In the genomic region with DNA sequence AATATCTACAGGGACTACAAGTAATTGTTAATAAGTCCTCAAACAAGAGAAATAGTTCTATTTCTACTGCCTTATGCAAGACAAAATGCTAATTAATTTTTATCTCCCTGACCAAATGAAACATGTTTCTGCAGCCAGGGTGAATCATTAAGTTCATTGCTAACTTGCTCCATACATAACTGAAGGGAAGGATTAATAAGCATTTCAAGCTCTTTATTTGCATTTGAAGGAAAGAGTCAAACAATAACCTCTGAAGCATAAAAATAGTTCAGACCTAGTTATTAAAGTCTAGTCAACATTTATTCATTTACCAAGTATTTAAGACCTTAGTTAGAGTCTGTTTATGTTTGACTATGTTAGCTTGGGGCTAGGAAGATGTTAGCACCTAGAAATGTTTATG, we compare ENCODE assay signal across 19 cellular contexts.
DNase-seq lines count a peak whose midpoint lies in the region; ATAC-seq, FAIRE-seq and TF ChIP-seq lines count a peak whose summit lies in the region.
"Had no signal": no experiment of that assay in that cellular context is flagged by ENCODE, and none has a peak within 500 bp of the region (broad histone marks: within the 10 kb centered on the region; RNA-seq: fewer than 3 reads in every experiment).

No MANE protein-coding gene starts in this region.

- H3F3A ChIP-seq in GM23338 (replicated peaks; ENCODE audit: low read depth), result no peaks in the 10 kb centered on the region

- H3K14ac ChIP-seq in IMR-90 (replicated peaks; ENCODE audit: low read depth, low read length), result no peak overlapping the region

- peaks cover 20% of the 10 kb centered on the region for H3K36me3 Mint-ChIP-seq in GM23338 (ENCODE audit: low read depth)

- ATAC-seq in GM18907 (IDR thresholded peaks at IDR 0.05; ENCODE audit: unreplicated experiment) (peak; percentile 62), GM23338 (no peak), IMR-90 (ENCODE audit: low read depth) (peak; percentile 45), HG03565 (IDR thresholded peaks at IDR 0.05; ENCODE audit: unreplicated experiment) (no peak), GM21526 (IDR thresholded peaks at IDR 0.05; ENCODE audit: low FRiP score, unreplicated experiment) (no peak)
- ATAC-seq: activated CD8-positive, alpha-beta T cell treated with anti-CD3 and anti-CD28 coated beads, Interleukin-2, amount 10 ng/mL, durations not matched to agents 7 days and 5 days had no signal

- no peak overlapping the region for H4K91ac ChIP-seq in IMR-90 (ENCODE audit: insufficient read depth, low read depth, low read length)

- DNase-seq in GM23338 (ENCODE audit: low spot score) (no peak), IMR-90 (no peak), kidney (no peak), suprapubic skin (ENCODE audit: low spot score in 2 of 2) (no peak), AML-193 (lab: John Stamatoyannopoulos, UW) (no peak)
- DNase-seq: activated CD8-positive, alpha-beta T cell treated with anti-CD3 and anti-CD28 coated beads, Interleukin-2, amount 10 ng/mL, durations not matched to agents 7 days and 5 days; activated effector memory CD4-positive, alpha-beta T cell treated with Interleukin-2 at 50 U/mL for 16 hours; aorta; Calu3; erythroblast; NCI-H187 treated with DMSO at 0.1 percent for 48 hours; NCI-H69; nucleus accumbens; Peyer's patch; stimulated activated CD4-positive, alpha-beta T cell treated with anti-CD3 and anti-CD28 coated beads, Interleukin-4, amount 100 ng/mL, for 1 hour had no signal

- TF ChIP-seq POLR2A in IMR-90 (IDR thresholded peaks at IDR 0.05; ENCODE audit: low read depth, low read length), result no peak
- TF ChIP-seq POLR2A in suprapubic skin (IDR thresholded peaks at IDR 0.05), result no peak

- peaks cover 13% of the 10 kb centered on the region for H3K4me1 ChIP-seq in GM23338 (ENCODE audit: insufficient read depth)
- peaks cover 4% of the 10 kb centered on the region for H3K4me1 ChIP-seq in IMR-90 (ENCODE audit: control insufficient read depth, insufficient read depth, low read length)
- peaks cover 3 to 33% of the 10 kb centered on the region in 2 donors for H3K4me1 ChIP-seq in kidney (ENCODE audit: control insufficient read depth in 1 of 2, insufficient read depth in 1 of 2, low read depth in 1 of 2, low read length in 2 of 2)
- peaks cover 6% of the 10 kb centered on the region for H3K4me1 ChIP-seq in suprapubic skin
- H3K4me1 ChIP-seq: Peyer's patch had no signal

- H3K18ac ChIP-seq in IMR-90 (ENCODE audit: low read depth, low read length), result no peak overlapping the region

- no peak overlapping the region for H2AK9ac ChIP-seq in IMR-90 (replicated peaks; ENCODE audit: low read depth, low read length, poor library complexity)

- no TSS peak for BruUV-seq in IMR-90 (replicated peaks; lab: Mats Ljungman, UMichigan)

- H2BK15ac ChIP-seq in IMR-90 (ENCODE audit: low read depth, low read length), result no peak overlapping the region

- intact Hi-C loops in IMR-90 (cut with micrococcal nuclease), result loop anchor here (5.0 kb wide), 3 partner anchors 34 to 534 kb away; a partner anchor contains a TSS
- intact Hi-C loops in kidney (cut with DNase I), result no loop called here

- H3K4me3 ChIP-seq in GM23338 (no peak overlapping the region), IMR-90 (ENCODE audit: insufficient read depth, low read depth, low read length) (no peak overlapping the region), kidney (ENCODE audit: low read length in 2 of 2) (peak overlapping the region; percentile 11 to 29), suprapubic skin (no peak overlapping the region)
- H3K4me3 ChIP-seq: Peyer's patch had no signal

- TF ChIP-seq RAD21 in IMR-90 (IDR thresholded peaks at IDR 0.05; ENCODE audit: low read length), result no peak

- H4K5ac ChIP-seq in IMR-90 (ENCODE audit: low read depth, low read length), result no peak overlapping the region

- H3K79me2 ChIP-seq in GM23338 (replicated peaks; ENCODE audit: insufficient read depth), result peaks cover 18% of the 10 kb centered on the region

- H3K4me2 ChIP-seq in GM23338, result 0 out of 2 replicates have a peak overlapping the region, but pooled peaks have one; percentile 17
- peak overlapping the region; percentile 50; the same call in 1 of the 2 replicates for H3K4me2 ChIP-seq in IMR-90 (ENCODE audit: low read depth, low read length)

- H2AFZ ChIP-seq in GM23338 (no peak overlapping the region), IMR-90 (replicated peaks; ENCODE audit: low read length, poor library complexity) (no peak overlapping the region)

- no peak overlapping the region for H2BK120ac ChIP-seq in IMR-90 (ENCODE audit: low read depth, low read length)

- H4K8ac ChIP-seq in IMR-90 (ENCODE audit: low read depth in 2 of 2, low read length in 2 of 2), result no peak overlapping the region

- peaks cover 22% of the 10 kb centered on the region for H3K4me1 Mint-ChIP-seq in GM23338

- H3K36me3 ChIP-seq in GM23338 (ENCODE audit: insufficient read depth), result peaks cover 13% of the 10 kb centered on the region; the same call in 1 of the 2 replicates
- no peaks in the 10 kb centered on the region for H3K36me3 ChIP-seq in IMR-90 (ENCODE audit: control insufficient read depth, insufficient read depth, low read length)
- H3K36me3 ChIP-seq in kidney (ENCODE audit: control insufficient read depth in 1 of 2, insufficient read depth in 2 of 2, low read length in 2 of 2), result no peaks in the 10 kb centered on the region
- no peaks in the 10 kb centered on the region for H3K36me3 ChIP-seq in suprapubic skin
- H3K36me3 ChIP-seq: Peyer's patch had no signal

- H3K27ac ChIP-seq in GM23338 (ENCODE audit: low read depth) (peak overlapping the region; percentile 17; the same call in 1 of the 2 replicates), IMR-90 (ENCODE audit: insufficient read depth, low read length) (no peak overlapping the region), kidney (ENCODE audit: low read depth in 2 of 2, low read length in 2 of 2) (peak overlapping the region in 1 of 2 donors; percentile 48), suprapubic skin (no peak overlapping the region)
- H3K27ac ChIP-seq: Peyer's patch had no signal

- dilution Hi-C loops in IMR-90 (cut with HindIII; ENCODE audit: low sequenced_read_pairs, unreplicated experiment), result no loop called here

- no peak overlapping the region for H3K23ac ChIP-seq in IMR-90 (ENCODE audit: low read depth, low read length)

- TF ChIP-seq CTCF in GM23338 (conservative IDR thresholded peaks at IDR 0.05; ENCODE audit: low read depth in 2 of 2), result no peak
- no peak for TF ChIP-seq CTCF in IMR-90 (conservative IDR thresholded peaks at IDR 0.05; ENCODE audit: low read depth, low read length)
- TF ChIP-seq CTCF in kidney (IDR thresholded peaks at IDR 0.05; ENCODE audit: borderline replicate concordance, extremely low read depth, insufficient read depth), result no peak
- no peak for TF ChIP-seq CTCF in suprapubic skin (IDR thresholded peaks at IDR 0.05)

- in situ Hi-C loops in IMR-90 (cut with MboI; ENCODE audit: low sequenced_read_pairs), result loop anchor here (25.0 kb wide), 1 partner anchor 409 kb away; no protein-coding TSS in a partner anchor

- peak; percentile 99 for FAIRE-seq in kidney (lab: Jason Lieb, UNC)
- FAIRE-seq: keratinocyte had no signal

- POLR2A ChIA-PET in IMR-90 (lab: Charles Lee; ENCODE audit: unreplicated experiment), result no interaction called here

- no peaks in the 10 kb centered on the region for H3K9me3 ChIP-seq in IMR-90 (ENCODE audit: control insufficient read depth, insufficient read depth, low read length)
- H3K9me3 ChIP-seq in kidney (ENCODE audit: control insufficient read depth in 1 of 2, low read length in 2 of 2), result no peaks in the 10 kb centered on the region
- H3K9me3 ChIP-seq in suprapubic skin, result no peaks in the 10 kb centered on the region
- H3K9me3 ChIP-seq: Peyer's patch had no signal

- H4K20me1 ChIP-seq in GM23338 (replicated peaks; ENCODE audit: insufficient read depth), result peaks cover 3% of the 10 kb centered on the region; the same call in 1 of the 2 replicates
- H4K20me1 ChIP-seq in IMR-90 (ENCODE audit: insufficient read depth, low read length), result no peaks in the 10 kb centered on the region

- no peaks in the 10 kb centered on the region for H3K9me2 ChIP-seq in GM23338 (ENCODE audit: insufficient read depth)

- H3K27ac Mint-ChIP-seq in GM23338, result peak overlapping the region; percentile 82
- H3K27ac Mint-ChIP-seq: activated CD8-positive, alpha-beta T cell treated with anti-CD3 and anti-CD28 coated beads, Interleukin-2, amount 10 ng/mL, durations not matched to agents 7 days and 5 days had no signal

- H3K9ac ChIP-seq in IMR-90 (ENCODE audit: low read depth, low read length) (no peak overlapping the region), kidney (ENCODE audit: low read length in 2 of 2) (no peak overlapping the region)

- H3K27me3 Mint-ChIP-seq in GM23338 (ENCODE audit: insufficient read depth, low read depth, poor library complexity), result no peaks in the 10 kb centered on the region

- H2AK5ac ChIP-seq in IMR-90 (ENCODE audit: low read depth, low read length), result no peak overlapping the region

- no peak overlapping the region for H2BK20ac ChIP-seq in IMR-90 (ENCODE audit: low read depth, low read length)

- H3K9me1 ChIP-seq in IMR-90 (ENCODE audit: insufficient read depth, low read length), result no peaks in the 10 kb centered on the region

- no peaks in the 10 kb centered on the region for H3K79me1 ChIP-seq in IMR-90 (ENCODE audit: low read depth in 1 of 2, low read length in 2 of 2)

- H3K4ac ChIP-seq in IMR-90 (ENCODE audit: low read depth, low read length), result no peak overlapping the region

- CTCF ChIA-PET in IMR-90 (lab: Yijun Ruan, JAX), result no interaction called here

- no peak overlapping the region for H2BK5ac ChIP-seq in IMR-90 (ENCODE audit: low read depth, low read length, poor library complexity, severe bottlenecking)

- no peak for TF ChIP-seq EP300 in suprapubic skin (IDR thresholded peaks at IDR 0.05)

- H3K27me3 ChIP-seq in GM23338 (ENCODE audit: insufficient read depth), result no peaks in the 10 kb centered on the region
- no peaks in the 10 kb centered on the region for H3K27me3 ChIP-seq in IMR-90 (ENCODE audit: control insufficient read depth, insufficient read depth, low read length)
- no peaks in the 10 kb centered on the region for H3K27me3 ChIP-seq in suprapubic skin
- H3K27me3 ChIP-seq: Peyer's patch had no signal

- H3K9me3 Mint-ChIP-seq in GM23338, result no peaks in the 10 kb centered on the region; the same call in 2 of the 3 replicates

- no peak overlapping the region for H3K4me3 Mint-ChIP-seq in GM23338
- H3K4me3 Mint-ChIP-seq: activated CD8-positive, alpha-beta T cell treated with anti-CD3 and anti-CD28 coated beads, Interleukin-2, amount 10 ng/mL, durations not matched to agents 7 days and 5 days had no signal

- H3K56ac ChIP-seq in IMR-90 (ENCODE audit: extremely low read depth, insufficient read depth, low read length), result no peak overlapping the region

TF ChIP-seq in GM23338, 12 proteins besides CTCF, POLR2A, EP300 and RAD21 (continues in another document):
- TF ChIP-seq EZH2 (IDR thresholded peaks at IDR 0.05; ENCODE audit: low read depth, unreplicated experiment), result no peak
- TF ChIP-seq CREB1 (CRISPR knock-in tag; IDR thresholded peaks at IDR 0.05; ENCODE audit: low read depth), result no peak
- no peak for TF ChIP-seq ZNF331 (CRISPR knock-in tag; IDR thresholded peaks at IDR 0.05; ENCODE audit: low read depth)

Comparison
In these comparisons a context has a peak if more than half of its experiments do, and no peak if none do; other contexts are left out.
1. ATAC-seq: peak in GM18907 (single experiment) and IMR-90 (single experiment); none in GM23338 (single experiment), HG03565 (single experiment) and GM21526 (single experiment).
2. H3K4me3 ChIP-seq: peak in kidney (2 of 2); none in GM23338 (single experiment), IMR-90 (single experiment) and suprapubic skin (single experiment).